In the genomic region with DNA sequence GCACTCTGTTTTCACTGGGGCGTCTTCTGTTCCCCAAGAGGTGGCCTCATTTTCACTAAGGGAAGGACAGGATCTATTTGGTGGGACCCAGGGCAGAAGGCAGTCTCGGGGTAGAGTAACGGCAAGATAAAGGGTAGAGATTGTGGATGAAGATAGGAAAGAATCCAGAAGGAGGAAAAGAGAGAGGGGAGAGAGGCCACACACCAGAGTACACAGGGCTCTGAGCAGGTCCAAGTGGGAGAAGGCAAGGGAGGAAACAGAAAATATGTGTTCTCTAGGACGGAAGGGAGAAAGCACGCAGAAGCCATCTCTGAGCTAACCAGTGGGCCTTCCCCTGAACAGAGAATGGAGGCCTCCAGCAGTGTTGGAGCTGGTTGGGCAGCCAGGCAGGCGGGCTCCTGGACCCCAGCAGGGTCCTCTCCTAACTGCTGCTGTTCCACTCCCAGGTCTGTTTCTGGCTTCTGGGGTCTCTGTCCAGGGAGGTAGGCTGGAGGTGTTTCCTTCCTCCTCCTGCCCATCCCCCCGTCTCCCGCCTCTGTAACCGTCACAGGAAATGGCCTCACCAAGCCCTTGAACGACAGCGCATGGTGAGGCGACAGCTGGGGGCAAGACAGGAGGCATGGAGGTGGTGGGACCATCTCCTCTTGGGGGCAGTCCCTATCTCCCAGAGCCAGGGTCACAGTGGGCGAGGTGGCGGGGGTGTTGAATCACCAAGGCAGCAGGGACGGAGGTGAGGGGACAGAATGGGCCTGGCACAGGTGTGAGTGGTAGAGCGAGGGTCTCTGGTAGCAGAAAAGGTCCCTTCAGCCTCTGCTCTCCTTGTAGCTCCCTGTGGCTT, we compare ENCODE assay signal across 9 cellular contexts. TPM values are rescaled to one million over a fixed set of nuclear protein-coding genes. Genes with fewer than 3 reads are reported as not detected.
DNase-seq lines count a peak whose midpoint lies in the region; ATAC-seq and TF ChIP-seq lines count a peak whose summit lies in the region.
"Had no signal": no experiment of that assay in that cellular context is flagged by ENCODE, and none has a peak within 500 bp of the region (broad histone marks: within the 10 kb centered on the region; RNA-seq: fewer than 3 reads in every experiment).

No MANE protein-coding gene starts in this region.

- H3K4me3 ChIP-seq in KMS-11 (IDR thresholded peaks at IDR 0.05; ENCODE audit: insufficient read depth, low read depth, low read length) (peak overlapping the region; percentile 80), BE2C (ENCODE audit: low read depth, low read length) (no peak overlapping the region)

- H3K79me2 ChIP-seq in KMS-11 (ENCODE audit: insufficient read depth, low read depth) = no peaks in the 10 kb centered on the region

- peaks cover 75% of the 10 kb centered on the region for H3K4me1 Mint-ChIP-seq in activated CD8-positive, alpha-beta memory T cell treated with anti-CD3 and anti-CD28 coated beads, Interleukin-2, amount 10 ng/mL, durations not matched to agents 7 days and 5 days
- peaks cover 69 to 77% of the 10 kb centered on the region in 2 donors for H3K4me1 Mint-ChIP-seq in natural killer cell

- DNase-seq in CD1c-positive myeloid dendritic cell (ENCODE audit: extremely low spot score) = peak; percentile 12
- peak; percentile 87 for DNase-seq in activated CD8-positive, alpha-beta memory T cell treated with anti-CD3 and anti-CD28 coated beads, Interleukin-2, amount 10 ng/mL, durations not matched to agents 7 days and 5 days
- DNase-seq in natural killer cell = peak; percentile 68
- no peak for DNase-seq in NCI-H1694 (lab: John Stamatoyannopoulos, UW)
- no peak for DNase-seq in NCI-H526 treated with DMSO at 0.1 percent for 48 hours (lab: John Stamatoyannopoulos, UW)
- DNase-seq in BE2C = no peak
- no peak for DNase-seq in COR-L47 (lab: John Stamatoyannopoulos, UW)

- H3K27ac ChIP-seq in KMS-11 = peak overlapping the region; percentile 59

- peak; percentile 29 for ATAC-seq in activated CD8-positive, alpha-beta memory T cell treated with anti-CD3 and anti-CD28 coated beads, Interleukin-2, amount 10 ng/mL, durations not matched to agents 7 days and 5 days
- peak; percentile 64 to 68 (median 65) for ATAC-seq in natural killer cell

- CTCF ChIA-PET in activated CD8-positive, alpha-beta memory T cell treated with anti-CD3 and anti-CD28 coated beads, Interleukin-2, amount 10 ng/mL, durations not matched to agents 7 days and 5 days (lab: Charles Lee) = interaction anchor here (0.6 to 6.2 kb wide), 14 partner anchors 11 to 330 kb away, joined by 3 to 32 read pairs (median 4); a partner anchor contains a TSS

- no peaks in the 10 kb centered on the region for H3K27me3 Mint-ChIP-seq in activated CD8-positive, alpha-beta memory T cell treated with anti-CD3 and anti-CD28 coated beads, Interleukin-2, amount 10 ng/mL, durations not matched to agents 7 days and 5 days
- H3K27me3 Mint-ChIP-seq in natural killer cell (ENCODE audit: low read depth in 2 of 2) = no peaks in the 10 kb centered on the region

- no peaks in the 10 kb centered on the region for H3K9me3 Mint-ChIP-seq in activated CD8-positive, alpha-beta memory T cell treated with anti-CD3 and anti-CD28 coated beads, Interleukin-2, amount 10 ng/mL, durations not matched to agents 7 days and 5 days (ENCODE audit: low read depth)
- H3K9me3 Mint-ChIP-seq in natural killer cell = no peaks in the 10 kb centered on the region

- H3K4me3 Mint-ChIP-seq in activated CD8-positive, alpha-beta memory T cell treated with anti-CD3 and anti-CD28 coated beads, Interleukin-2, amount 10 ng/mL, durations not matched to agents 7 days and 5 days = peak overlapping the region; percentile 98
- H3K4me3 Mint-ChIP-seq in natural killer cell = peak overlapping the region; percentile 98

- TF ChIP-seq CTCF in KMS-11 (conservative IDR thresholded peaks at IDR 0.05; ENCODE audit: low read depth, low read length) (no peak; the same call in 1 of the 2 replicates), natural killer cell (IDR thresholded peaks at IDR 0.05) (no peak), BE2C (IDR thresholded peaks at IDR 0.05; ENCODE audit: low read depth, low read length) (no peak)

- peaks cover 41% of the 10 kb centered on the region for H3K36me3 Mint-ChIP-seq in activated CD8-positive, alpha-beta memory T cell treated with anti-CD3 and anti-CD28 coated beads, Interleukin-2, amount 10 ng/mL, durations not matched to agents 7 days and 5 days
- H3K36me3 Mint-ChIP-seq in natural killer cell = peaks cover 4% of the 10 kb centered on the region

- H3K27ac Mint-ChIP-seq in activated CD8-positive, alpha-beta memory T cell treated with anti-CD3 and anti-CD28 coated beads, Interleukin-2, amount 10 ng/mL, durations not matched to agents 7 days and 5 days = peak overlapping the region; percentile 99
- peak overlapping the region; percentile 95 to 100 for H3K27ac Mint-ChIP-seq in natural killer cell

- peak overlapping the region; percentile 67 for H3K9ac ChIP-seq in KMS-11

- H4K20me1 ChIP-seq in KMS-11 (ENCODE audit: insufficient read depth) = no peaks in the 10 kb centered on the region

- intact Hi-C loops in natural killer cell (cut with micrococcal nuclease) = loop anchor here (5.0 kb wide), 1 partner anchor 38 kb away; no protein-coding TSS in a partner anchor

- H2AFZ ChIP-seq in KMS-11 (ENCODE audit: low read depth) = no peak overlapping the region

- H3K4me1 ChIP-seq in KMS-11 (ENCODE audit: low read depth, poor library complexity, severe bottlenecking) (peaks cover 2% of the 10 kb centered on the region), BE2C (peaks cover 9% of the 10 kb centered on the region)

- H3K27me3 ChIP-seq in KMS-11 (ENCODE audit: insufficient read depth, low read depth) = peaks cover 13% of the 10 kb centered on the region; the same call in 1 of the 2 replicates
- no peaks in the 10 kb centered on the region for H3K27me3 ChIP-seq in BE2C

- no peaks in the 10 kb centered on the region for H3K9me3 ChIP-seq in BE2C

- peak overlapping the region; percentile 36; the same call in 1 of the 2 replicates for H3K4me2 ChIP-seq in KMS-11

- H3K36me3 ChIP-seq in KMS-11 (ENCODE audit: insufficient read depth) = no peaks in the 10 kb centered on the region
- H3K36me3 ChIP-seq in BE2C = no peaks in the 10 kb centered on the region

RNA-seq across cellular contexts. Expression of a gene that starts 0.6 kb away (rescaled TPM):
- 100 to 1,000 TPM; 228 to 410 TPM for total RNA-seq in activated CD8-positive, alpha-beta memory T cell treated with anti-CD3 and anti-CD28 coated beads, Interleukin-2, amount 10 ng/mL, durations not matched to agents 7 days and 5 days
- total RNA-seq in natural killer cell = 100 to 1,000 TPM; 144 to 241 (median 196) TPM
- polyA plus RNA-seq in BE2C (2012; ENCODE audit: insufficient read depth, insufficient read length, low read depth) = 0.37 TPM

RNA-seq across cellular contexts. Expression of a gene that starts 15.2 kb away (rescaled TPM):
- total RNA-seq in activated CD8-positive, alpha-beta memory T cell treated with anti-CD3 and anti-CD28 coated beads, Interleukin-2, amount 10 ng/mL, durations not matched to agents 7 days and 5 days = 10 to 100 TPM; 50.0 to 68.9 TPM
- 100 to 1,000 TPM; 109 to 120 (median 109) TPM for total RNA-seq in natural killer cell
- polyA plus RNA-seq in BE2C (2012; ENCODE audit: insufficient read depth, insufficient read length, low read depth) = 71.3 TPM

RNA-seq across cellular contexts. Expression of a gene that starts 33.8 kb away (rescaled TPM):
- under 1 TPM in 1 of 2 experiments, not detected in 1; 0.26 TPM for total RNA-seq in activated CD8-positive, alpha-beta memory T cell treated with anti-CD3 and anti-CD28 coated beads, Interleukin-2, amount 10 ng/mL, durations not matched to agents 7 days and 5 days
- total RNA-seq in natural killer cell = 10 to 100 TPM; 58.3 to 65.2 (median 60.9) TPM
- polyA plus RNA-seq in BE2C (2012; ENCODE audit: insufficient read depth, insufficient read length, low read depth) = not detected

RNA-seq across cellular contexts. Expression of a gene that starts 37.0 kb away (rescaled TPM):
- total RNA-seq in activated CD8-positive, alpha-beta memory T cell treated with anti-CD3 and anti-CD28 coated beads, Interleukin-2, amount 10 ng/mL, durations not matched to agents 7 days and 5 days = not detected
- not detected for total RNA-seq in natural killer cell
- 0.25 TPM for polyA plus RNA-seq in BE2C (2012; ENCODE audit: insufficient read depth, insufficient read length, low read depth)
- total RNA-seq: T-helper 2 cell treated with Interferon-gamma antibody and Interleukin-4, amounts not matched to agents 100 ng/mL and 5 ng/mL, for 36 hours had no signal

Comparison
In these comparisons a context has a peak if more than half of its experiments do, and no peak if none do; other contexts are left out.
1. DNase-seq: peak in CD1c-positive myeloid dendritic cell (single experiment), activated CD8-positive, alpha-beta memory T cell treated with anti-CD3 and anti-CD28 coated beads, Interleukin-2, amount 10 ng/mL, durations not matched to agents 7 days and 5 days (single experiment) and natural killer cell (single experiment); none in NCI-H1694 (single experiment), NCI-H526 treated with DMSO at 0.1 percent for 48 hours (single experiment), BE2C (single experiment) and COR-L47 (single experiment).
2. RNA of a gene that starts 33.8 kb away (total RNA-seq): 58.3 to 65.2 TPM in natural killer cell; 0.26 TPM in activated CD8-positive, alpha-beta memory T cell treated with anti-CD3 and anti-CD28 coated beads, Interleukin-2, amount 10 ng/mL, durations not matched to agents 7 days and 5 days; every median in the first group is over 10 times any median in the second.